Comparison of ENCODE assay signal across 8 cellular contexts in the genomic region with DNA sequence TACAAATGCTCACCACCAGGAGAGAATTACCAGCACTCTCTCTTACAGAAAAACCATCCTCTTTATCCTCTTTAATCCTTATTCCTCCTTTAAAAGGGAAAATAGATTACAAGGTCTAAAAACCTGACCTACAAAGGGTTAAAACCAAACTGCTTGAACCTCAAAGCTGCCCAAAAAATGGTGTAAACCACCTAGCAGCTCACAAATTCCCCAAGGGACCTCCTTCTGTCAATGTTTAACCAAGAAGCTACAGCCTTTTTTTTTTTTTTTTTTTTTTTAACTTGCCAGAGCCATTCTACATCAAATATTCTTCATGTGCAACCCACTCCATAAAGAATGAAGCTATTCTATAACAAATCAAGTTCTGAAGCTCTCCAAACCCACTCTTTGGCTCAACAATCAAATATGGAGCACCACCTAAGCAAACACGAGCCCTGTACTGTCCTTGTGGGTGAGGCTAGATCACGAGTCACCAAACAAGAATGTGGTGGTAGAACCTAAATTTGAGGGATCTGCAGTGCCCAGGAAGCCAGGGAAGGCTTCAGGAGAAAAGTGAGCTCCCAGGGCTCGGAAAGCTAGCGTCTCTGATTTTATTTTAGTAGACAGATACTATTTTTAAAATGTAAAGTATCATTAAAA. TPM values are rescaled to one million over a fixed set of nuclear protein-coding genes. Genes with fewer than 3 reads are reported as not detected.
A peak's percentile ranks its signal among the peaks of the same experiment; 100 is the strongest.
DNase-seq lines count a peak whose midpoint lies in the region; ATAC-seq and TF ChIP-seq lines count a peak whose summit lies in the region.

No MANE protein-coding gene starts in this region.

- no peak for DNase-seq in endothelial cell (ENCODE audit: low spot score)
- DNase-seq in spleen: no peak
- no peak for DNase-seq in activated T-cell treated with anti-CD3 and anti-CD28 coated beads, Interleukin-2, amount 50 U/mL, for 4 hours
- DNase-seq in NCI-H1092 treated with DMSO at 0.1 percent for 48 hours (lab: John Stamatoyannopoulos, UW): no peak

- H3K9me3 ChIP-seq in HUES6 (ENCODE audit: control insufficient read depth, insufficient read depth, low read depth, low read length) (peaks cover 4% of the 10 kb centered on the region), spleen (peaks cover 0 to 7% (median 4%) of the 10 kb centered on the region in 8 donors)

- intact Hi-C loops in spleen (cut with DNase I; ENCODE audit: low total_unique reads): no loop called here

- H3K4me3 ChIP-seq in HUES6 (ENCODE audit: low read depth, low read length) (peak overlapping the region; percentile 39), spleen (peak overlapping the region in 1 of 8 donors; percentile 48)

- H3K9ac ChIP-seq in HUES6 (ENCODE audit: low read length): peak overlapping the region; percentile 54

- H3K36me3 Mint-ChIP-seq in endothelial cell (ENCODE audit: low read depth, unreplicated experiment): peaks cover 2% of the 10 kb centered on the region
- no peaks in the 10 kb centered on the region for H3K36me3 Mint-ChIP-seq in activated T-cell treated with anti-CD3 and anti-CD28 coated beads, Interleukin-2, amount 50 U/mL, for 4 hours (ENCODE audit: insufficient read depth)

- ATAC-seq in GM19397 (IDR thresholded peaks at IDR 0.05; ENCODE audit: unreplicated experiment) (peak; percentile 55), HG02852 (IDR thresholded peaks at IDR 0.05; ENCODE audit: unreplicated experiment) (no peak), HG03469 (IDR thresholded peaks at IDR 0.05; ENCODE audit: unreplicated experiment) (no peak)
- ATAC-seq in activated T-cell treated with anti-CD3 and anti-CD28 coated beads, Interleukin-2, amount 50 U/mL, for 4 hours: no peak

- peaks cover 42% of the 10 kb centered on the region for H3K4me1 ChIP-seq in HUES6 (ENCODE audit: control insufficient read depth, insufficient read depth, low read length)
- peaks cover 30 to 74% (median 59%) of the 10 kb centered on the region in 6 donors for H3K4me1 ChIP-seq in spleen

- peak overlapping the region; percentile 75 for H3K27ac ChIP-seq in HUES6 (ENCODE audit: low read depth, low read length)
- H3K27ac ChIP-seq in spleen: peak overlapping the region in 5 of 8 donors; percentile 67 to 82 (median 80)

- H3K9me3 Mint-ChIP-seq in endothelial cell (ENCODE audit: unreplicated experiment): no peaks in the 10 kb centered on the region
- no peaks in the 10 kb centered on the region for H3K9me3 Mint-ChIP-seq in activated T-cell treated with anti-CD3 and anti-CD28 coated beads, Interleukin-2, amount 50 U/mL, for 4 hours

- H3K27ac Mint-ChIP-seq in endothelial cell (ENCODE audit: unreplicated experiment): peak overlapping the region; percentile 2

- TF ChIP-seq POLR2A in spleen (IDR thresholded peaks at IDR 0.05): no peak

- TF ChIP-seq CTCF in endothelial cell (IDR thresholded peaks at IDR 0.05; ENCODE audit: unreplicated experiment): no peak
- TF ChIP-seq CTCF in spleen (IDR thresholded peaks at IDR 0.05 in 8 of 11, conservative IDR thresholded peaks at IDR 0.05 in 3 of 11): no peak

- H3K4me1 Mint-ChIP-seq in endothelial cell (ENCODE audit: unreplicated experiment): peaks cover 42% of the 10 kb centered on the region
- H3K4me1 Mint-ChIP-seq in activated T-cell treated with anti-CD3 and anti-CD28 coated beads, Interleukin-2, amount 50 U/mL, for 4 hours (ENCODE audit: low read depth): peaks cover 9% of the 10 kb centered on the region

- 64 to 79% (median 70%) methylated on average over 4 of the region's 4 CpGs for WGBS in spleen, 5 donors

- H3K27me3 ChIP-seq in HUES6 (ENCODE audit: control insufficient read depth, insufficient read depth, low read length) (no peaks in the 10 kb centered on the region), spleen (replicated peaks in 1 of 7) (no peaks in the 10 kb centered on the region)

- no peaks in the 10 kb centered on the region for H3K27me3 Mint-ChIP-seq in endothelial cell (ENCODE audit: unreplicated experiment)
- H3K27me3 Mint-ChIP-seq in activated T-cell treated with anti-CD3 and anti-CD28 coated beads, Interleukin-2, amount 50 U/mL, for 4 hours (ENCODE audit: low read depth): peaks cover 2% of the 10 kb centered on the region

- H3K4me3 Mint-ChIP-seq in endothelial cell (ENCODE audit: unreplicated experiment): no peak overlapping the region
- H3K4me3 Mint-ChIP-seq in activated T-cell treated with anti-CD3 and anti-CD28 coated beads, Interleukin-2, amount 50 U/mL, for 4 hours: no peak overlapping the region

- H3K36me3 ChIP-seq in HUES6 (ENCODE audit: control insufficient read depth, insufficient read depth, low read length): no peaks in the 10 kb centered on the region
- no peaks in the 10 kb centered on the region for H3K36me3 ChIP-seq in spleen

RNA-seq across cellular contexts. Expression of a gene that starts 20.1 kb away (rescaled TPM):
- total RNA-seq in endothelial cell (ENCODE audit: unreplicated experiment): 61.0 TPM
- total RNA-seq in spleen: 10 to 100 TPM; 38.4 to 95.1 (median 70.9) TPM
- 1 to 10 TPM; 3.8 to 5.3 (median 4.2) TPM for polyA plus RNA-seq in spleen
- 1 to 10 TPM; 3.2 to 7.0 (median 6.8) TPM for total RNA-seq in activated T-cell treated with anti-CD3 and anti-CD28 coated beads, Interleukin-2, amount 50 U/mL, for 4 hours

RNA-seq across cellular contexts. Expression of a gene that starts 20.6 kb away (rescaled TPM):
- total RNA-seq in endothelial cell (ENCODE audit: unreplicated experiment) (1.1 TPM), spleen (1 to 10 TPM; 3.1 to 9.5 (median 5.6) TPM)
- polyA plus RNA-seq in spleen: 1 to 10 TPM; 1.3 to 1.6 (median 1.6) TPM
- total RNA-seq in activated T-cell treated with anti-CD3 and anti-CD28 coated beads, Interleukin-2, amount 50 U/mL, for 4 hours: under 1 TPM; 0.11 to 0.66 (median 0.13) TPM
